Comparison of ENCODE assay signal across 8 cellular contexts in genomic region chr19:6458695-6459355, GRCh38.
DNase-seq lines count a peak whose midpoint lies in the region; ATAC-seq, FAIRE-seq and TF ChIP-seq lines count a peak whose summit lies in the region.

No MANE protein-coding gene starts in this region.

- H3K4me2 ChIP-seq in OCI-LY1 (ENCODE audit: low read length), result peak overlapping the region; percentile 87

- ATAC-seq in HG02678 (IDR thresholded peaks at IDR 0.05; ENCODE audit: unreplicated experiment) (no peak), GM18505 (IDR thresholded peaks at IDR 0.05; ENCODE audit: unreplicated experiment) (no peak)

- DNase-seq in D341Med (ENCODE audit: low spot score), result peak; percentile 51
- DNase-seq in epithelial cell of prostate (ENCODE audit: low read depth, low spot score), result no peak
- DNase-seq in HK-2 (ENCODE audit: unreplicated experiment), result no peak
- DNase-seq in D721Med (ENCODE audit: insufficient read length, low spot score), result no peak

- H2AFZ ChIP-seq in OCI-LY1 (ENCODE audit: low read length), result no peak overlapping the region
- peak overlapping the region; percentile 50 for H2AFZ ChIP-seq in neuron (ENCODE audit: low read depth, low read length)

- H3K27ac ChIP-seq in OCI-LY1 (ENCODE audit: low read depth, low read length, poor library complexity, severe bottlenecking) (peak overlapping the region; percentile 71), epithelial cell of prostate (peak overlapping the region; percentile 81)

- H3K4me1 ChIP-seq in OCI-LY1 (ENCODE audit: insufficient read depth, low read length, severe bottlenecking) (peaks cover 13% of the 10 kb centered on the region), neuron (ENCODE audit: insufficient read depth, low read length) (peaks cover 6% of the 10 kb centered on the region)

- peaks cover 12% of the 10 kb centered on the region for H3K9me3 ChIP-seq in OCI-LY1 (ENCODE audit: low read length)
- peaks cover 17% of the 10 kb centered on the region for H3K9me3 ChIP-seq in neuron (ENCODE audit: low read length)

- H3F3A ChIP-seq in OCI-LY1 (ENCODE audit: insufficient read depth, low read length), result no peaks in the 10 kb centered on the region

- no peaks in the 10 kb centered on the region for H4K20me1 ChIP-seq in OCI-LY1 (ENCODE audit: insufficient read depth, low read length)

- no peak for FAIRE-seq in D721Med (lab: Jason Lieb, UNC)

- no peaks in the 10 kb centered on the region for H3K79me2 ChIP-seq in OCI-LY1 (ENCODE audit: insufficient read depth, low read length)

- TF ChIP-seq CTCF in OCI-LY1 (IDR thresholded peaks at IDR 0.05; ENCODE audit: low read length) (no peak), D721Med (IDR thresholded peaks at IDR 0.05; ENCODE audit: insufficient read depth, missing control alignments) (no peak)

- H3K9me2 ChIP-seq in OCI-LY1 (ENCODE audit: low read depth, low read length), result no peaks in the 10 kb centered on the region

- TF ChIP-seq POLR2A in GM18505 (IDR thresholded peaks at IDR 0.05; ENCODE audit: borderline replicate concordance, extremely low read depth, insufficient read depth, insufficient read length), result no peak

- H3K36me3 ChIP-seq in OCI-LY1 (ENCODE audit: insufficient read depth, low read length) (peaks cover 39% of the 10 kb centered on the region), neuron (ENCODE audit: insufficient read depth, low read length) (peaks cover 20% of the 10 kb centered on the region)

- H3K4me3 ChIP-seq in OCI-LY1 (ENCODE audit: low read depth, low read length, poor library complexity, severe bottlenecking) (peak overlapping the region; percentile 71), neuron (ENCODE audit: low read length) (peak overlapping the region; percentile 57)

- H3K9ac ChIP-seq in OCI-LY1 (ENCODE audit: low read length), result peak overlapping the region; percentile 71

- no peaks in the 10 kb centered on the region for H3K27me3 ChIP-seq in OCI-LY1 (ENCODE audit: insufficient read depth, low read length)
- H3K27me3 ChIP-seq in neuron (ENCODE audit: insufficient read depth, low read length), result peaks cover 10% of the 10 kb centered on the region
